ENCODE assay signal across 8 cellular contexts in the genomic region with DNA sequence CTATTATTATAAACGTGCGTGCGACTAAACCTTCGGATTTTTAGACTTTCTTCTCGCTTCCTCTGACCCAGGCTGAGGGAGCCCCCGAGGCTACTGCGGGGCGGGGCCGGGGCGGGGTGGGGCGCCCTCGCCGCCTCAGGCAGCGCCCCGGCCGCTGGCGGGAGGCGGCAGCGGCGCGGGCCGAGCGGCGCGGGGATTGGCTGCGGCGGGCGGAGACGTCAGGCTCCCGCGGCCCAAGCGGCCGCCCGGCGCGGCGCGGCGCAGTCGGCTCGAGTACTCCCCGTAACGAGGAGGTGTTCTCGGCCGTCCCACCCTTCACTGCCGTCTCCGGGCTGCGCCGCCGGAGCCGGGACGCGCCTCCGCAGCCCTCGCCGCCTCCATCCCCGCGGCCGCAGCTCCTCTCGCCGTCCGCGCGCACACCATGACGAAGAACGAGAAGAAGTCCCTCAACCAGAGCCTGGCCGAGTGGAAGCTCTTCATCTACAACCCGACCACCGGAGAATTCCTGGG. TPM values are rescaled to one million over a fixed set of nuclear protein-coding genes. Genes with fewer than 3 reads are reported as not detected.
A peak's percentile ranks its signal among the peaks of the same experiment; 100 is the strongest.
DNase-seq lines count a peak whose midpoint lies in the region.

A gene (plus strand): TSS at position 263 of the 510 bp plus-strand sequence. CDS start 159 bp downstream, at position 422.

- no peak within 1 kb of the TSS for H2BK15ac ChIP-seq in neuronal stem cell (ENCODE audit: low read length)

- no peak within 1 kb of the TSS for H3K4ac ChIP-seq in neuronal stem cell (ENCODE audit: low read length)

- in situ Hi-C loops in GM23248 (cut with MboI), result no loop called here

- H2BK5ac ChIP-seq in neuronal stem cell (ENCODE audit: low read length), result peak within 1 kb of the TSS; percentile 98

- WGBS in GM23248 (ENCODE audit: low coverage in 1 of 2, low lambda C conversion rate in 2 of 2, missing lambda C conversion rate in 2 of 2), 2 experiments, result 0 to 1% methylated on average over 24 to 55 of the region's 69 CpGs
- no CpG with 5 or more reads among the region's 69 CpGs for WGBS in neuronal stem cell (ENCODE audit: extremely low coverage in 2 of 2, insufficient read length in 2 of 2, insufficient replicate concordance in 1 of 2), 2 donors

- H2AK5ac ChIP-seq in neuronal stem cell (ENCODE audit: low read depth, low read length), result no peak within 1 kb of the TSS

- H2BK12ac ChIP-seq in neuronal stem cell (ENCODE audit: low read length), result no peak within 1 kb of the TSS

- H3K14ac ChIP-seq in neuronal stem cell (ENCODE audit: low read length), result peak within 1 kb of the TSS; percentile 99

- no peaks in the 10 kb centered on the region for H4K20me1 ChIP-seq in GM23248 (ENCODE audit: insufficient read depth)
- 0 out of 2 replicates have a peak, but pooled peaks cover 4% of the 10 kb centered on the region for H4K20me1 ChIP-seq in Karpas-422 (ENCODE audit: insufficient read depth, low read depth, low read length)

- H3K27ac ChIP-seq in GM23248 (peak within 1 kb of the TSS; percentile 97), Karpas-422 (ENCODE audit: low read length) (peak within 1 kb of the TSS; percentile 79), SJCRH30 (peak within 1 kb of the TSS; percentile 64), neuronal stem cell (replicated peaks; ENCODE audit: low read length) (peak within 1 kb of the TSS; percentile 96), subcutaneous abdominal adipose tissue (ENCODE audit: low read depth, low read length) (peak within 1 kb of the TSS; percentile 92)

- H2AFZ ChIP-seq in GM23248, result peak within 1 kb of the TSS; percentile 100
- H2AFZ ChIP-seq in Karpas-422 (ENCODE audit: low read length), result peak within 1 kb of the TSS; percentile 93
- peak within 1 kb of the TSS; percentile 96 for H2AFZ ChIP-seq in neuronal stem cell (ENCODE audit: low read length)

- no peaks in the 10 kb centered on the region for H3K9me3 ChIP-seq in GM23248 (ENCODE audit: low read depth)
- no peaks in the 10 kb centered on the region for H3K9me3 ChIP-seq in Karpas-422 (ENCODE audit: low read length)
- no peaks in the 10 kb centered on the region for H3K9me3 ChIP-seq in SJCRH30 (replicated peaks)
- H3K9me3 ChIP-seq in neuronal stem cell (replicated peaks in 1 of 2; ENCODE audit: control insufficient read depth in 2 of 2, insufficient read depth in 1 of 2, low read depth in 1 of 2, low read length in 2 of 2), result no peaks in the 10 kb centered on the region
- H3K9me3 ChIP-seq in subcutaneous abdominal adipose tissue (ENCODE audit: control insufficient read depth in 5 of 5, low read length in 5 of 5), result no peaks in the 10 kb centered on the region

- peaks cover 4% of the 10 kb centered on the region for H3K79me1 ChIP-seq in neuronal stem cell (ENCODE audit: low read depth, low read length)

- H3K27me3 ChIP-seq in GM23248 (replicated peaks; ENCODE audit: insufficient read depth) (no peaks in the 10 kb centered on the region), Karpas-422 (ENCODE audit: low read length) (no peaks in the 10 kb centered on the region), SJCRH30 (no peaks in the 10 kb centered on the region), neuronal stem cell (ENCODE audit: control insufficient read depth in 3 of 3, insufficient read depth in 3 of 3, low read depth in 1 of 3, low read length in 3 of 3) (no peaks in the 10 kb centered on the region), subcutaneous abdominal adipose tissue (ENCODE audit: control insufficient read depth in 5 of 5, insufficient read depth in 4 of 5, low read length in 5 of 5) (no peaks in the 10 kb centered on the region)

- DNase-seq in ELF-1 (ENCODE audit: low read depth, low spot score), result peak; percentile 78
- peak; percentile 94 for DNase-seq in GM23248
- DNase-seq in Karpas-422, result peak; percentile 94
- DNase-seq in SJCRH30, result peak; percentile 86 to 87
- DNase-seq in activated gamma-delta T cell treated with Interleukin-2 at 50 U/mL for 16 hours, result peak; percentile 76
- DNase-seq in foreskin melanocyte, result peak; percentile 66
- peak; percentile 77 for DNase-seq in neuronal stem cell (ENCODE audit: low spot score)

- peak within 1 kb of the TSS; percentile 96 for H3K18ac ChIP-seq in neuronal stem cell (ENCODE audit: low read length)

- H4K8ac ChIP-seq in neuronal stem cell (ENCODE audit: low read depth, low read length), result no peak within 1 kb of the TSS

- peak within 1 kb of the TSS; percentile 93 for H3K23ac ChIP-seq in neuronal stem cell (ENCODE audit: low read depth, low read length, poor library complexity)

- H3K4me1 ChIP-seq in GM23248 (ENCODE audit: insufficient read depth) (peaks cover 19% of the 10 kb centered on the region), Karpas-422 (ENCODE audit: low read length) (peaks cover 36% of the 10 kb centered on the region), SJCRH30 (peaks cover 8% of the 10 kb centered on the region; the same call in 1 of the 2 replicates), neuronal stem cell (ENCODE audit: control insufficient read depth in 2 of 2, insufficient read depth in 1 of 2, low read depth in 1 of 2, low read length in 2 of 2) (peaks cover 0 to 5% of the 10 kb centered on the region in 2 donors), subcutaneous abdominal adipose tissue (ENCODE audit: control insufficient read depth in 5 of 5, insufficient read depth in 5 of 5, low read length in 5 of 5) (peaks cover 0 to 27% (median 25%) of the 10 kb centered on the region in 5 donors)

- peak within 1 kb of the TSS; percentile 85 for H3K4me3 ChIP-seq in GM23248
- H3K4me3 ChIP-seq in Karpas-422 (ENCODE audit: low read length), result peak within 1 kb of the TSS; percentile 97
- H3K4me3 ChIP-seq in SJCRH30, result peak within 1 kb of the TSS; percentile 90
- H3K4me3 ChIP-seq in neuronal stem cell (ENCODE audit: low read length in 2 of 2), result peak within 1 kb of the TSS; percentile 97 to 99
- H3K4me3 ChIP-seq in subcutaneous abdominal adipose tissue (ENCODE audit: low read depth in 1 of 5, low read length in 5 of 5), result peak within 1 kb of the TSS; percentile 80 to 90 (median 85)

- H4K91ac ChIP-seq in neuronal stem cell (ENCODE audit: low read depth, low read length, poor library complexity), result no peak within 1 kb of the TSS

- no peak within 1 kb of the TSS for H2BK120ac ChIP-seq in neuronal stem cell (ENCODE audit: low read depth, low read length)

- H3K36me3 ChIP-seq in GM23248 (ENCODE audit: low read depth) (no peaks in the 10 kb centered on the region), Karpas-422 (ENCODE audit: insufficient read depth, low read length) (peaks cover 15% of the 10 kb centered on the region), SJCRH30 (peaks cover 8% of the 10 kb centered on the region; the same call in 1 of the 2 replicates), neuronal stem cell (replicated peaks in 1 of 2; ENCODE audit: control insufficient read depth in 2 of 2, insufficient read depth in 2 of 2, low read length in 2 of 2) (peaks cover 0 to 9% of the 10 kb centered on the region in 2 donors), subcutaneous abdominal adipose tissue (ENCODE audit: control insufficient read depth in 5 of 5, insufficient read depth in 5 of 5, low read length in 5 of 5) (no peaks in the 10 kb centered on the region)

- H3K4me2 ChIP-seq in GM23248 (ENCODE audit: unreplicated experiment) (peak within 1 kb of the TSS; percentile 98), Karpas-422 (ENCODE audit: low read depth, low read length, poor library complexity, severe bottlenecking) (peak within 1 kb of the TSS; percentile 96), neuronal stem cell (ENCODE audit: insufficient read depth, low read length, poor library complexity, severe bottlenecking) (peak within 1 kb of the TSS; percentile 62)

- H3F3A ChIP-seq in GM23248 (ENCODE audit: insufficient read depth), result peaks cover 12% of the 10 kb centered on the region; the same call in 1 of the 2 replicates

- H3K9me2 ChIP-seq in GM23248 (ENCODE audit: insufficient read depth), result no peaks in the 10 kb centered on the region
- H3K9me2 ChIP-seq in Karpas-422 (replicated peaks; ENCODE audit: insufficient read depth, low read length), result no peaks in the 10 kb centered on the region

- H3K79me2 ChIP-seq in GM23248 (ENCODE audit: insufficient read depth) (peaks cover 42% of the 10 kb centered on the region), Karpas-422 (ENCODE audit: low read length) (peaks cover 49% of the 10 kb centered on the region)

- H3K9ac ChIP-seq in GM23248, result peak within 1 kb of the TSS; percentile 93
- H3K9ac ChIP-seq in Karpas-422 (ENCODE audit: low read length), result peak within 1 kb of the TSS; percentile 99
- peak within 1 kb of the TSS; percentile 97 for H3K9ac ChIP-seq in neuronal stem cell (ENCODE audit: low read depth, low read length, poor library complexity)
- H3K9ac ChIP-seq in subcutaneous abdominal adipose tissue (ENCODE audit: low read length in 5 of 5), result peak within 1 kb of the TSS; percentile 75 to 96 (median 92)

RNA-seq across cellular contexts. Expression of the gene that starts here (rescaled TPM):
- 65.4 and 73.6 TPM in 2 replicates for total RNA-seq in GM23248 (2014; rRNA removed; shearing (Covaris generic))
- 234 and 245 TPM in 2 replicates for polyA plus RNA-seq in GM23248 (2016; fragmentation: Nextera tagmentation; extraction: Ambion mirVana)
- total RNA-seq in Karpas-422 (2014; rRNA removed; shearing (Covaris generic); ENCODE audit: low replicate concordance), result 54.6 and 68.7 TPM in 2 replicates
- total RNA-seq in SJCRH30 (2014; rRNA removed; shearing (Covaris generic)), result 87.8 and 94.3 TPM in 2 replicates
- 97.8 TPM for polyA plus RNA-seq in neuronal stem cell (2013, experiment 1 of 2)
- polyA plus RNA-seq in neuronal stem cell (2013, experiment 2 of 2), result 101 TPM

Comparison
In these comparisons a context has a peak if more than half of its experiments do, and no peak if none do; other contexts are left out.
1. Peak in every context shown above with its lines: DNase-seq, H3K4me3 ChIP-seq and H3K27ac ChIP-seq.